In genomic region chr17:78412403-78412802, GRCh38 we compare ENCODE assay signal across 8 cellular contexts. TPM values are rescaled to one million over a fixed set of nuclear protein-coding genes. Genes with fewer than 3 reads are reported as not detected.
DNase-seq lines count a peak whose midpoint lies in the region; ATAC-seq, FAIRE-seq and TF ChIP-seq lines count a peak whose summit lies in the region.

No MANE protein-coding gene starts in this region.

- no peaks in the 10 kb centered on the region for H3K27me3 ChIP-seq in HUES48 (ENCODE audit: control insufficient read depth, insufficient read depth, low read length)
- no peaks in the 10 kb centered on the region for H3K27me3 ChIP-seq in upper lobe of left lung

- no peak overlapping the region for H3K4me3 Mint-ChIP-seq in activated T-cell treated with anti-CD3 and anti-CD28 coated beads, Interleukin-2, amount 50 U/mL, for 4 hours

- intact Hi-C loops in kidney (cut with DNase I): no loop called here

- H3K36me3 ChIP-seq in HUES48 (ENCODE audit: control insufficient read depth, insufficient read depth, low read length): peaks cover 65% of the 10 kb centered on the region
- H3K36me3 ChIP-seq in kidney (ENCODE audit: control insufficient read depth in 1 of 2, insufficient read depth in 2 of 2, low read length in 2 of 2): peaks cover 0 to 17% of the 10 kb centered on the region in 2 donors
- H3K36me3 ChIP-seq in upper lobe of left lung: peaks cover 0 to 13% (median 2%) of the 10 kb centered on the region in 4 donors

- H3K9me3 Mint-ChIP-seq in activated T-cell treated with anti-CD3 and anti-CD28 coated beads, Interleukin-2, amount 50 U/mL, for 4 hours: no peaks in the 10 kb centered on the region

- TF ChIP-seq CTCF in kidney (IDR thresholded peaks at IDR 0.05; ENCODE audit: borderline replicate concordance, extremely low read depth, insufficient read depth) (no peak), upper lobe of left lung (IDR thresholded peaks at IDR 0.05) (peak in 4 of 6 experiments; percentile 44 to 51 (median 48))

- peaks cover 78% of the 10 kb centered on the region for H3K4me1 Mint-ChIP-seq in activated T-cell treated with anti-CD3 and anti-CD28 coated beads, Interleukin-2, amount 50 U/mL, for 4 hours (ENCODE audit: low read depth)

- H3K4me1 ChIP-seq in HUES48 (ENCODE audit: control insufficient read depth, insufficient read depth, low read length) (no peaks in the 10 kb centered on the region), kidney (ENCODE audit: control insufficient read depth in 1 of 2, insufficient read depth in 1 of 2, low read depth in 1 of 2, low read length in 2 of 2) (peaks cover 0 to 44% of the 10 kb centered on the region in 2 donors), upper lobe of left lung (peaks cover 87 to 99% (median 91%) of the 10 kb centered on the region in 4 donors)

- peaks cover 7% of the 10 kb centered on the region for H3K36me3 Mint-ChIP-seq in activated T-cell treated with anti-CD3 and anti-CD28 coated beads, Interleukin-2, amount 50 U/mL, for 4 hours (ENCODE audit: insufficient read depth)

- H3K9me3 ChIP-seq in HUES48 (ENCODE audit: control insufficient read depth, insufficient read depth, low read length): no peaks in the 10 kb centered on the region
- H3K9me3 ChIP-seq in kidney (ENCODE audit: control insufficient read depth in 1 of 2, low read length in 2 of 2): no peaks in the 10 kb centered on the region
- no peaks in the 10 kb centered on the region for H3K9me3 ChIP-seq in upper lobe of left lung

- H3K27ac ChIP-seq in HUES48 (ENCODE audit: low read depth, low read length): peak overlapping the region; percentile 14
- peak overlapping the region in 1 of 2 donors; percentile 33 for H3K27ac ChIP-seq in kidney (ENCODE audit: low read depth in 2 of 2, low read length in 2 of 2)
- peak overlapping the region; percentile 93 to 97 (median 94) for H3K27ac ChIP-seq in upper lobe of left lung

- H3K4me3 ChIP-seq in HUES48 (ENCODE audit: low read depth, low read length) (no peak overlapping the region), kidney (ENCODE audit: low read length in 2 of 2) (no peak overlapping the region), upper lobe of left lung (no peak overlapping the region)

- no peak for FAIRE-seq in kidney (lab: Jason Lieb, UNC)

- H3K9ac ChIP-seq in HUES48 (ENCODE audit: low read depth, low read length) (no peak overlapping the region), kidney (ENCODE audit: low read length in 2 of 2) (no peak overlapping the region)

- no peaks in the 10 kb centered on the region for H3K27me3 Mint-ChIP-seq in activated T-cell treated with anti-CD3 and anti-CD28 coated beads, Interleukin-2, amount 50 U/mL, for 4 hours (ENCODE audit: low read depth)

- peak; percentile 32 to 39 for ATAC-seq in activated T-cell treated with anti-CD3 and anti-CD28 coated beads, Interleukin-2, amount 50 U/mL, for 4 hours
- peak; percentile 12 to 24 for ATAC-seq in upper lobe of left lung (ENCODE audit: low FRiP score in 2 of 2)
- no peak for ATAC-seq in HG02973 (IDR thresholded peaks at IDR 0.05; ENCODE audit: unreplicated experiment)
- no peak for ATAC-seq in GM19467 (IDR thresholded peaks at IDR 0.05; ENCODE audit: unreplicated experiment)

- WGBS in upper lobe of left lung, 2 donors: 73 to 84% methylated on average over 8 to 10 of the region's 10 CpGs

- DNase-seq in COLO668 (lab: John Stamatoyannopoulos, UW; ENCODE audit: unreplicated experiment) (peak; percentile 12), kidney (peak; percentile 51), upper lobe of left lung (peak in 1 of 2 donors; percentile 64), NCI-H187 treated with DMSO at 0.1 percent for 48 hours (lab: John Stamatoyannopoulos, UW) (no peak)
- DNase-seq in activated T-cell treated with anti-CD3 and anti-CD28 coated beads, Interleukin-2, amount 50 U/mL, for 4 hours: no peak

- TF ChIP-seq POLR2A in upper lobe of left lung (IDR thresholded peaks at IDR 0.05): no peak

- TF ChIP-seq EP300 in upper lobe of left lung (IDR thresholded peaks at IDR 0.05): no peak

RNA-seq across cellular contexts. Expression of gene PGS1, which starts 34.0 kb away (rescaled TPM):
- 10 to 100 TPM; 47.4 to 51.7 (median 47.5) TPM for total RNA-seq in activated T-cell treated with anti-CD3 and anti-CD28 coated beads, Interleukin-2, amount 50 U/mL, for 4 hours
- 65.4 TPM for total RNA-seq in kidney
- 15.6 TPM for polyA plus RNA-seq in kidney (ENCODE audit: insufficient read depth, low read depth, low replicate concordance)
- total RNA-seq in upper lobe of left lung: 100 to 1,000 TPM in 2 of 6 donors, 10 to 100 TPM in 4; 79.2 to 348 (median 92.3) TPM

RNA-seq across cellular contexts. Expression of gene SOCS3, which starts 52.5 kb away (rescaled TPM):
- total RNA-seq in activated T-cell treated with anti-CD3 and anti-CD28 coated beads, Interleukin-2, amount 50 U/mL, for 4 hours: 100 to 1,000 TPM; 118 to 143 (median 136) TPM
- total RNA-seq in kidney (110 TPM), upper lobe of left lung (100 to 1,000 TPM in 3 of 6 donors, 10 to 100 TPM in 3; 67.1 to 173 (median 114) TPM)
- 31.2 TPM for polyA plus RNA-seq in kidney (ENCODE audit: insufficient read depth, low read depth, low replicate concordance)

Comparison
In these comparisons a context has a peak if more than half of its experiments do, and no peak if none do; other contexts are left out.
1. DNase-seq: peak in COLO668 (single experiment) and kidney (single experiment); none in activated T-cell treated with anti-CD3 and anti-CD28 coated beads, Interleukin-2, amount 50 U/mL, for 4 hours (single experiment) and NCI-H187 treated with DMSO at 0.1 percent for 48 hours (single experiment).
2. ATAC-seq: peak in activated T-cell treated with anti-CD3 and anti-CD28 coated beads, Interleukin-2, amount 50 U/mL, for 4 hours (2 of 2) and upper lobe of left lung (2 of 2); none in HG02973 (single experiment) and GM19467 (single experiment).